ENCODE assay signal across 8 cellular contexts in genomic region chr16:30309255-30309654, GRCh38. TPM values are rescaled to one million over a fixed set of nuclear protein-coding genes. Genes with fewer than 3 reads are reported as not detected.
DNase-seq lines count a peak whose midpoint lies in the region; ATAC-seq and TF ChIP-seq lines count a peak whose summit lies in the region.
"Not testable (repeated sequence)": the region's sequence is repeated elsewhere in the genome, so short reads cannot be mapped to it uniquely, and the experiment has no call there.

No MANE protein-coding gene starts in this region.

- CTCF ChIA-PET in OCI-LY7 (lab: Charles Lee; ENCODE audit: unreplicated experiment) = not testable (repeated sequence)

- H4K20me1 ChIP-seq in BLaER1 treated with 17β-estradiol and CSF1 and Interleukin-3, amounts not matched to agents 10 nM and 100 nM = peaks cover 0 to 36% (median 5%) of the 10 kb centered on the region in 11 experiments; a peak in 10 of 22 replicates
- H4K20me1 ChIP-seq in Loucy (ENCODE audit: insufficient read depth, low read length, poor library complexity, severe bottlenecking); OCI-LY7 (ENCODE audit: insufficient read depth, low read length): not testable (repeated sequence)

- not testable (repeated sequence) for H3K36me3 ChIP-seq in BLaER1 treated with 17β-estradiol and CSF1 and Interleukin-3, amounts not matched to agents 10 nM and 100 nM; Loucy (ENCODE audit: insufficient read depth, low read length); OCI-LY7 (ENCODE audit: insufficient read depth, low read length)

- not testable (repeated sequence) for ATAC-seq in central memory CD8-positive, alpha-beta T cell (replicated peaks; ENCODE audit: extremely low read depth, poor library complexity, severe bottlenecking); natural killer cell

- peaks cover 17% of the 10 kb centered on the region; the same call in 1 of the 2 replicates for H3K79me2 ChIP-seq in Loucy (ENCODE audit: insufficient read depth, low read length)
- H3K79me2 ChIP-seq in OCI-LY7 (ENCODE audit: insufficient read depth, low read depth, low read length) = peaks cover 20% of the 10 kb centered on the region

- H3K9me2 ChIP-seq in Loucy (replicated peaks; ENCODE audit: low read depth, low read length); OCI-LY7 (ENCODE audit: insufficient read depth, low read length): not testable (repeated sequence)

- not testable (repeated sequence) for TF ChIP-seq CTCF in GM12865 (IDR thresholded peaks at IDR 0.05; ENCODE audit: insufficient read depth, low read depth, low read length, missing control alignments); Loucy (conservative IDR thresholded peaks at IDR 0.05; ENCODE audit: low read length); OCI-LY7 (conservative IDR thresholded peaks at IDR 0.05; ENCODE audit: low read length); natural killer cell (IDR thresholded peaks at IDR 0.05)

- peak overlapping the region; percentile 70 for H3K27ac Mint-ChIP-seq in activated T-helper 2 cell treated with anti-CD3 and anti-CD28 coated beads, Interferon-gamma antibody, Interleukin-2, Interleukin-4, amounts not matched to agents 10 μg/mL and 5 μg/mL and 100 μg/mL, durations not matched to agents 14 hours and 24 hours and 36 hours
- peak overlapping the region; percentile 44 for H3K27ac Mint-ChIP-seq in central memory CD8-positive, alpha-beta T cell (ENCODE audit: low read depth)
- H3K27ac Mint-ChIP-seq in natural killer cell = peak overlapping the region; percentile 20 to 64
- peak overlapping the region; percentile 9 for H3K27ac Mint-ChIP-seq in stimulated activated naive CD8-positive, alpha-beta T cell treated with anti-CD3 and anti-CD28 coated beads, Interleukin-15, Interleukin-2, amounts not matched to agents 100 ng/mL and 50 ng/mL, for 24 hours

- peaks cover 16% of the 10 kb centered on the region for H3K4me1 Mint-ChIP-seq in activated T-helper 2 cell treated with anti-CD3 and anti-CD28 coated beads, Interferon-gamma antibody, Interleukin-2, Interleukin-4, amounts not matched to agents 10 μg/mL and 5 μg/mL and 100 μg/mL, durations not matched to agents 14 hours and 24 hours and 36 hours (ENCODE audit: low read depth)
- H3K4me1 Mint-ChIP-seq in central memory CD8-positive, alpha-beta T cell = peaks cover 27% of the 10 kb centered on the region
- H3K4me1 Mint-ChIP-seq in natural killer cell = peaks cover 24 to 28% of the 10 kb centered on the region in 2 donors
- peaks cover 25% of the 10 kb centered on the region for H3K4me1 Mint-ChIP-seq in stimulated activated naive CD8-positive, alpha-beta T cell treated with anti-CD3 and anti-CD28 coated beads, Interleukin-15, Interleukin-2, amounts not matched to agents 100 ng/mL and 50 ng/mL, for 24 hours (ENCODE audit: low read depth)

- H3F3A ChIP-seq in Loucy (ENCODE audit: low read depth) = not testable (repeated sequence)

- not testable (repeated sequence) for BruUV-seq in OCI-LY7 (replicated peaks; lab: Mats Ljungman, UMichigan)

- H2AFZ ChIP-seq in Loucy (ENCODE audit: low read length); OCI-LY7 (ENCODE audit: low read length): not testable (repeated sequence)

- not testable (repeated sequence) for H3K9me3 ChIP-seq in BLaER1 treated with 17β-estradiol and CSF1 and Interleukin-3, amounts not matched to agents 10 nM and 100 nM (replicated peaks in 1 of 11); Loucy (ENCODE audit: insufficient read depth, low read depth, low read length); OCI-LY7 (ENCODE audit: low read length)

- H3K9me3 Mint-ChIP-seq in activated T-helper 2 cell treated with anti-CD3 and anti-CD28 coated beads, Interferon-gamma antibody, Interleukin-2, Interleukin-4, amounts not matched to agents 10 μg/mL and 5 μg/mL and 100 μg/mL, durations not matched to agents 14 hours and 24 hours and 36 hours; central memory CD8-positive, alpha-beta T cell; natural killer cell; stimulated activated naive CD8-positive, alpha-beta T cell treated with anti-CD3 and anti-CD28 coated beads, Interleukin-15, Interleukin-2, amounts not matched to agents 100 ng/mL and 50 ng/mL, for 24 hours: not testable (repeated sequence)

- DNase-seq in GM12865 (ENCODE audit: low read depth) = peak; percentile 4
- DNase-seq in OCI-LY7 (ENCODE audit: low spot score); activated T-helper 2 cell treated with anti-CD3 and anti-CD28 coated beads, Interferon-gamma antibody, Interleukin-2, Interleukin-4, amounts not matched to agents 10 μg/mL and 5 μg/mL and 100 μg/mL, durations not matched to agents 14 hours and 24 hours and 36 hours (ENCODE audit: low spot score); central memory CD8-positive, alpha-beta T cell (ENCODE audit: low spot score in 2 of 2); natural killer cell: not testable (repeated sequence)

- peak overlapping the region; percentile 25 to 71 (median 53); a peak in 18 of 22 replicates for H3K4me2 ChIP-seq in BLaER1 treated with 17β-estradiol and CSF1 and Interleukin-3, amounts not matched to agents 10 nM and 100 nM
- H3K4me2 ChIP-seq in Loucy (ENCODE audit: low read depth, low read length, poor library complexity, severe bottlenecking) (peak overlapping the region; percentile 90), OCI-LY7 (ENCODE audit: low read length) (peak overlapping the region; percentile 68; the same call in 1 of the 2 replicates)

- intact Hi-C loops in OCI-LY7 (cut with micrococcal nuclease; ENCODE audit: unreplicated experiment); activated T-helper 2 cell treated with anti-CD3 and anti-CD28 coated beads, Interferon-gamma antibody, Interleukin-2, Interleukin-4, amounts not matched to agents 10 μg/mL and 5 μg/mL and 100 μg/mL, durations not matched to agents 14 hours and 24 hours and 36 hours (cut with micrococcal nuclease); natural killer cell (cut with micrococcal nuclease): not testable (repeated sequence)

- H3K9ac ChIP-seq in BLaER1 treated with 17β-estradiol and CSF1 and Interleukin-3, amounts not matched to agents 10 nM and 100 nM = not testable (repeated sequence)
- H3K9ac ChIP-seq in Loucy (ENCODE audit: low read depth, low read length, poor library complexity, severe bottlenecking) = peak overlapping the region; percentile 67

- peak overlapping the region in 3 of 11 experiments; percentile 49 to 58 (median 57); a peak in 5 of 22 replicates for H3K27ac ChIP-seq in BLaER1 treated with 17β-estradiol and CSF1 and Interleukin-3, amounts not matched to agents 10 nM and 100 nM
- H3K27ac ChIP-seq in OCI-LY7 (ENCODE audit: low read depth, low read length, poor library complexity, severe bottlenecking) = peak overlapping the region; percentile 47

- not testable (repeated sequence) for H3K27me3 Mint-ChIP-seq in activated T-helper 2 cell treated with anti-CD3 and anti-CD28 coated beads, Interferon-gamma antibody, Interleukin-2, Interleukin-4, amounts not matched to agents 10 μg/mL and 5 μg/mL and 100 μg/mL, durations not matched to agents 14 hours and 24 hours and 36 hours (ENCODE audit: low read depth); central memory CD8-positive, alpha-beta T cell; natural killer cell (ENCODE audit: low read depth in 2 of 2); stimulated activated naive CD8-positive, alpha-beta T cell treated with anti-CD3 and anti-CD28 coated beads, Interleukin-15, Interleukin-2, amounts not matched to agents 100 ng/mL and 50 ng/mL, for 24 hours

- H3K27me3 ChIP-seq in BLaER1 treated with 17β-estradiol and CSF1 and Interleukin-3, amounts not matched to agents 10 nM and 100 nM; Loucy (ENCODE audit: insufficient read depth, low read length, poor library complexity, severe bottlenecking): not testable (repeated sequence)

- POLR2A ChIA-PET in OCI-LY7 (lab: Charles Lee) = not testable (repeated sequence)

- not testable (repeated sequence) for H3K4me3 ChIP-seq in BLaER1 treated with 17β-estradiol and CSF1 and Interleukin-3, amounts not matched to agents 10 nM and 100 nM; GM12865 (ENCODE audit: low read depth, low read length); OCI-LY7 (ENCODE audit: low read depth, low read length, poor library complexity, severe bottlenecking)
- peak overlapping the region; percentile 60 for H3K4me3 ChIP-seq in Loucy (ENCODE audit: low read length, poor library complexity, severe bottlenecking)

- H3K36me3 Mint-ChIP-seq in activated T-helper 2 cell treated with anti-CD3 and anti-CD28 coated beads, Interferon-gamma antibody, Interleukin-2, Interleukin-4, amounts not matched to agents 10 μg/mL and 5 μg/mL and 100 μg/mL, durations not matched to agents 14 hours and 24 hours and 36 hours (ENCODE audit: low read depth); central memory CD8-positive, alpha-beta T cell (ENCODE audit: insufficient read depth); natural killer cell; stimulated activated naive CD8-positive, alpha-beta T cell treated with anti-CD3 and anti-CD28 coated beads, Interleukin-15, Interleukin-2, amounts not matched to agents 100 ng/mL and 50 ng/mL, for 24 hours (ENCODE audit: low read depth): not testable (repeated sequence)

- not testable (repeated sequence) for H3K4me3 Mint-ChIP-seq in activated T-helper 2 cell treated with anti-CD3 and anti-CD28 coated beads, Interferon-gamma antibody, Interleukin-2, Interleukin-4, amounts not matched to agents 10 μg/mL and 5 μg/mL and 100 μg/mL, durations not matched to agents 14 hours and 24 hours and 36 hours (ENCODE audit: low read depth); central memory CD8-positive, alpha-beta T cell; natural killer cell; stimulated activated naive CD8-positive, alpha-beta T cell treated with anti-CD3 and anti-CD28 coated beads, Interleukin-15, Interleukin-2, amounts not matched to agents 100 ng/mL and 50 ng/mL, for 24 hours

- H3K4me1 ChIP-seq in BLaER1 treated with 17β-estradiol and CSF1 and Interleukin-3, amounts not matched to agents 10 nM and 100 nM = peaks cover 7 to 15% (median 13%) of the 10 kb centered on the region in 10 experiments; a peak in 16 of 20 replicates
- not testable (repeated sequence) for H3K4me1 ChIP-seq in Loucy (ENCODE audit: insufficient read depth, low read length, poor library complexity, severe bottlenecking)
- H3K4me1 ChIP-seq in OCI-LY7 (ENCODE audit: insufficient read depth, low read length, poor library complexity, severe bottlenecking) = peaks cover 21% of the 10 kb centered on the region

RNA-seq across cellular contexts. Expression of gene CD2BP2, which starts 45.9 kb away (rescaled TPM):
- 69.2 and 94.7 TPM in 2 replicates for total RNA-seq in OCI-LY7 (2014; rRNA removed; shearing (Covaris generic))
- total RNA-seq in OCI-LY7 (2022) = 87.8 and 111 TPM in 2 replicates
- total RNA-seq in activated T-helper 2 cell treated with anti-CD3 and anti-CD28 coated beads, Interferon-gamma antibody, Interleukin-2, Interleukin-4, amounts not matched to agents 10 μg/mL and 5 μg/mL and 100 μg/mL, durations not matched to agents 14 hours and 24 hours and 36 hours = 80.1 and 84.5 TPM in 2 replicates
- 100 to 1,000 TPM in 1 of 3 donors, 10 to 100 TPM in 2; 79.5 to 104 (median 87.7) TPM for total RNA-seq in natural killer cell

Comparison
In these comparisons a context has a peak if more than half of its experiments do, and no peak if none do; other contexts are left out.
1. H3K27ac Mint-ChIP-seq: peak in every context shown above with its lines; median percentile 70 in activated T-helper 2 cell treated with anti-CD3 and anti-CD28 coated beads, Interferon-gamma antibody, Interleukin-2, Interleukin-4, amounts not matched to agents 10 μg/mL and 5 μg/mL and 100 μg/mL, durations not matched to agents 14 hours and 24 hours and 36 hours; 44 in central memory CD8-positive, alpha-beta T cell; 42 in natural killer cell; 9 in stimulated activated naive CD8-positive, alpha-beta T cell treated with anti-CD3 and anti-CD28 coated beads, Interleukin-15, Interleukin-2, amounts not matched to agents 100 ng/mL and 50 ng/mL, for 24 hours.